ENCODE assay signal across 19 cellular contexts in genomic region chr5:75185763-75186162, GRCh38. TPM values are rescaled to one million over a fixed set of nuclear protein-coding genes. Genes with fewer than 3 reads are reported as not detected.
DNase-seq lines count a peak whose midpoint lies in the region; ATAC-seq, FAIRE-seq and TF ChIP-seq lines count a peak whose summit lies in the region.
"Had no signal": no experiment of that assay in that cellular context is flagged by ENCODE, and none has a peak within 500 bp of the region (broad histone marks: within the 10 kb centered on the region; RNA-seq: fewer than 3 reads in every experiment).

No MANE protein-coding gene starts in this region.

- no peak overlapping the region for H3K4me3 ChIP-seq in bronchial epithelial cell (ENCODE audit: low read depth, low read length)
- H3K4me3 ChIP-seq: BLaER1, GM12878, HAP-1 had no signal

- H3K27me3 ChIP-seq in bronchial epithelial cell (ENCODE audit: control insufficient read depth, insufficient read depth, low read length), result no peaks in the 10 kb centered on the region
- H3K27me3 ChIP-seq: BLaER1 had no signal

- H3K36me3 ChIP-seq in bronchial epithelial cell (ENCODE audit: control insufficient read depth, insufficient read depth, low read length), result no peaks in the 10 kb centered on the region
- H3K36me3 ChIP-seq: BLaER1, HAP-1 had no signal

- no peak for FAIRE-seq in bronchial epithelial cell (lab: Jason Lieb, UNC)
- FAIRE-seq: GM12878, GM18507, H1, HepG2, HTR-8/SVneo had no signal

- no peak for DNase-seq in activated CD4-positive, CD25-positive, alpha-beta regulatory T cell (lab: John Stamatoyannopoulos, UW)
- DNase-seq in NCI-H69 (lab: John Stamatoyannopoulos, UW) (peak; percentile 53), bronchial epithelial cell (ENCODE audit: low read depth) (peak; percentile 32), renal cortical epithelial cell (ENCODE audit: low read depth) (peak; percentile 30), iPS-NIHi7 (ENCODE audit: extremely low spot score) (no peak), NCI-H774 (lab: John Stamatoyannopoulos, UW) (no peak)
- DNase-seq: 8988T; AML-193; Caco-2; CD8-positive, alpha-beta memory T cell had no signal

- ATAC-seq in activated CD4-positive, CD25-positive, alpha-beta regulatory T cell treated with anti-CD3 and anti-CD28 coated beads, Interleukin-2, amount 50 U/mL, for 24 hours, result peak; percentile 43 to 46
- no peak for ATAC-seq in GM18909 (IDR thresholded peaks at IDR 0.05; ENCODE audit: poor library complexity, unreplicated experiment)
- ATAC-seq: GM12878, HepG2 had no signal

- TF ChIP-seq CTCF in bronchial epithelial cell (IDR thresholded peaks at IDR 0.05; ENCODE audit: insufficient read depth, low read length, severe bottlenecking), result no peak

RNA-seq across cellular contexts. Expression of gene ANKRD31, which starts 50.9 kb away (rescaled TPM):
- total RNA-seq in bronchial epithelial cell, result 0.13 and 0.26 TPM in 2 replicates
- total RNA-seq in renal cortical epithelial cell, result under 0.01 and 0.25 TPM in 2 replicates

Comparison
In these comparisons a context has a peak if more than half of its experiments do, and no peak if none do; other contexts are left out.
1. DNase-seq: peak in NCI-H69 (single experiment), bronchial epithelial cell (single experiment) and renal cortical epithelial cell (single experiment); none in activated CD4-positive, CD25-positive, alpha-beta regulatory T cell (0 of 4), iPS-NIHi7 (single experiment) and NCI-H774 (single experiment).